1 cellular context compared by ENCODE assay signal in the genomic region with DNA sequence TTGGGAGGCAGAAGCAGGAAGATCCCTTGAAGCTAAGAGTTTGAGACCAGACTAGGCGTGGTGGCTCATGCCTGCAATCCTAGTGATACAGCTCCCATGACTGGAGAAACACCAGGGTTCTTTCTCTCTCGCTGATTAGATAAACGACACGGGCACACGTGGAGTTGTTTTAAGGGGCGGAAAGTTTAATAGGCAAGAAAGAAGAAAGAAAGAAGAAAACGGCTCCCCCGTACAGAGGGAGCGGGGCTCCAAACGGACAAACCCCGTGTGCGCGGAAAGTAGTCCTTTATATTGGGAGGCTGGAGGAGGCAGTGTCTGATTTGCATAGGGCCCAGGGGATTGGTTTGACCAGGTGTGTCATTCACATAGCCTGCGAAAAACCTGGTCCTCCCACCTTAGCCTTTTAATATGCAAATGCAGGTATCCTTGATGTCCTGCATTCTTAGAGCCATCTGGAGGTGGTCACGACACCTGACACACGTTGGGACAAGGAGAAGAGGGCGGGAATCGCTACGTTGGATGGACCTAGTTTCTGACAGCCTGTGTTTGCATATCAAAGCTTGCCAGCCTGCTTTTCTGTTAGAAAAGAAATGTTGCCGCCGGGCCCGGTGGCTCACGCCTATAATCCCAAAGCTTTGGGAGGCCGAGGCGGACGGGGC.
A peak's percentile ranks its signal among the peaks of the same experiment; 100 is the strongest.
TF ChIP-seq lines count a peak whose summit lies in the region.

No MANE protein-coding gene starts in this region.

TF ChIP-seq in HepG2, 621 proteins besides CTCF, POLR2A, EP300 and RAD21:
- TF ChIP-seq IRX3 (CRISPR knock-in tag; IDR thresholded peaks at IDR 0.05; ENCODE audit: borderline replicate concordance, low read depth) (no peak), ZNF878 (CRISPR knock-in tag; IDR thresholded peaks at IDR 0.05) (no peak), ZNF891 (CRISPR knock-in tag; IDR thresholded peaks at IDR 0.05) (no peak), RNF2 (conservative IDR thresholded peaks at IDR 0.05; ENCODE audit: low read depth) (0 out of 2 replicates have a peak, but pooled peaks have one; percentile 29)
- TF ChIP-seq, protein P1, sequence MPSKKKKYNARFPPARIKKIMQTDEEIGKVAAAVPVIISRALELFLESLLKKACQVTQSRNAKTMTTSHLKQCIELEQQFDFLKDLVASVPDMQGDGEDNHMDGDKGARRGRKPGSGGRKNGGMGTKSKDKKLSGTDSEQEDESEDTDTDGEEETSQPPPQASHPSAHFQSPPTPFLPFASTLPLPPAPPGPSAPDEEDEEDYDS (CRISPR knock-in tag; IDR thresholded peaks at IDR 0.05) = 0 out of 2 replicates have a peak, but pooled peaks have one; percentile 26
- TF ChIP-seq, protein P2, sequence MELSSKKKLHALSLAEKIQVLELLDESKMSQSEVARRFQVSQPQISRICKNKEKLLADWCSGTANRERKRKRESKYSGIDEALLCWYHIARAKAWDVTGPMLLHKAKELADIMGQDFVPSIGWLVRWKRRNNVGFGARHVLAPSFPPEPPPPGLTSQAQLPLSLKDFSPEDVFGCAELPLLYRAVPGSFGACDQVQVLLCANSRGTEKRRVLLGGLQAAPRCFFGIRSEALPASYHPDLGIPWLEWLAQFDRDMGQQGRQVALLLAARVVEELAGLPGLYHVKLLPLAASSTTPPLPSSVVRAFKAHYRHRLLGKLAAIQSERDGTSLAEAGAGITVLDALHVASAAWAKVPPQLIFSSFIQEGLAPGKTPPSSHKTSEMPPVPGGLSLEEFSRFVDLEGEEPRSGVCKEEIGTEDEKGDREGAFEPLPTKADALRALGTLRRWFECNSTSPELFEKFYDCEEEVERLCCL (CRISPR knock-in tag; IDR thresholded peaks at IDR 0.05; ENCODE audit: borderline replicate concordance) = no peak
